23 cellular contexts compared by ENCODE assay signal in genomic region chr6:5191722-5192121, GRCh38.
"Had no signal": no experiment of that assay in that cellular context is flagged by ENCODE, and none has a peak within 500 bp of the region (broad histone marks: within the 10 kb centered on the region; RNA-seq: fewer than 3 reads in every experiment).

No MANE protein-coding gene starts in this region.

- H3K27me3 ChIP-seq: neutrophil, pancreas, testis, transverse colon had no signal

- H3K9me3 ChIP-seq: mucosa of descending colon, neutrophil, pancreas, prostate gland, testis, transverse colon had no signal

- DNase-seq: activated CD4-positive, alpha-beta T cell treated with anti-CD3 and anti-CD28 coated beads for 36 hours; activated CD4-positive, CD25-positive, alpha-beta regulatory T cell; activated CD8-positive, alpha-beta memory T cell treated with anti-CD3 and anti-CD28 coated beads, Interleukin-2, amount 10 ng/mL, durations not matched to agents 7 days and 5 days; activated CD8-positive, alpha-beta T cell treated with anti-CD3 and anti-CD28 coated beads, Interleukin-2, amount 10 ng/mL, durations not matched to agents 7 days and 5 days; activated T-cell treated with anti-CD3 and anti-CD28 coated beads, Interleukin-2, amount 50 U/mL, for 48 hours; anterior cingulate cortex; endodermal cell; foreskin melanocyte; islet precursor cell; left cardiac atrium; left ventricle myocardium superior; mucosa of descending colon; pancreas; stimulated activated CD4-positive, alpha-beta T cell treated with anti-CD3 and anti-CD28 coated beads, Interleukin-12 subunit alpha, Interleukin-12 subunit beta, amount 100 ng/mL, for 4 hours; stimulated activated CD4-positive, alpha-beta T cell treated with anti-CD3 and anti-CD28 coated beads, Interleukin-4, amount 100 ng/mL, for 1 hour; stimulated activated naive CD8-positive, alpha-beta T cell treated with anti-CD3 and anti-CD28 coated beads, Interleukin-15, Interleukin-2, amounts not matched to agents 100 U/mL and 50 U/mL, for 24 hours; testis; transverse colon had no signal

- H3K4me3 ChIP-seq: mucosa of descending colon, pancreas, prostate gland, skin epidermis, testis, transverse colon had no signal

- ATAC-seq: activated CD4-positive, alpha-beta T cell treated with anti-CD3 and anti-CD28 coated beads for 36 hours; activated CD8-positive, alpha-beta memory T cell treated with anti-CD3 and anti-CD28 coated beads, Interleukin-2, amount 10 ng/mL, durations not matched to agents 7 days and 5 days; activated CD8-positive, alpha-beta T cell treated with anti-CD3 and anti-CD28 coated beads, Interleukin-2, amount 10 ng/mL, durations not matched to agents 7 days and 5 days; esophagus mucosa; left cardiac atrium; left ventricle myocardium superior; mucosa of descending colon; pancreas; sciatic nerve had no signal

- H3K27ac ChIP-seq: neutrophil, pancreas, prostate gland, testis, transverse colon had no signal

- H3K4me1 ChIP-seq: pancreas, prostate gland, testis, transverse colon had no signal

- H3K36me3 ChIP-seq: neutrophil, pancreas, prostate gland, transverse colon had no signal
